1 cellular context compared by ENCODE assay signal in genomic region chr9:35658144-35658893, GRCh38.
A peak's percentile ranks its signal among the peaks of the same experiment; 100 is the strongest.
TF ChIP-seq lines count a peak whose summit lies in the region.

Gene CCDC107, plus strand, starts transcription at chr9:35658292. Its CDS starts 88 bp downstream, at chr9:35658380.

TF ChIP-seq in HepG2, 621 proteins besides CTCF, POLR2A, EP300 and RAD21 (continued from another document and continues in another):
- TF ChIP-seq ZNF646 (CRISPR knock-in tag; IDR thresholded peaks at IDR 0.05) = no peak
- TF ChIP-seq ISL2 (CRISPR knock-in tag; IDR thresholded peaks at IDR 0.05) = no peak; the same call in 1 of the 2 replicates
- peak; percentile 96 to 98 for TF ChIP-seq HMGXB4 (CRISPR knock-in tag; IDR thresholded peaks at IDR 0.05; ENCODE audit: borderline replicate concordance in 1 of 2, low read depth in 1 of 2)
- TF ChIP-seq ZNF777 (CRISPR knock-in tag; IDR thresholded peaks at IDR 0.05) = peak; percentile 52
- TF ChIP-seq ZNF710 (CRISPR knock-in tag; IDR thresholded peaks at IDR 0.05; ENCODE audit: borderline replicate concordance) = 0 out of 2 replicates have a peak, but pooled peaks have one; percentile 35
- TF ChIP-seq ZFP1 (CRISPR knock-in tag; IDR thresholded peaks at IDR 0.05) = no peak
- no peak for TF ChIP-seq NCOA5 (CRISPR knock-in tag; IDR thresholded peaks at IDR 0.05)
- TF ChIP-seq ZBTB43 (CRISPR knock-in tag; conservative IDR thresholded peaks at IDR 0.05) = no peak
- no peak for TF ChIP-seq GPBP1L1 (CRISPR knock-in tag; IDR thresholded peaks at IDR 0.05)
- TF ChIP-seq ZNF775 (CRISPR knock-in tag; IDR thresholded peaks at IDR 0.05; ENCODE audit: borderline replicate concordance) = no peak
- TF ChIP-seq ZNF513 (CRISPR knock-in tag; conservative IDR thresholded peaks at IDR 0.05) = no peak
- no peak for TF ChIP-seq MYNN (CRISPR knock-in tag; IDR thresholded peaks at IDR 0.05; ENCODE audit: low read depth)
- no peak for TF ChIP-seq ZNF142 (CRISPR knock-in tag; IDR thresholded peaks at IDR 0.05)
- TF ChIP-seq FUBP1 (CRISPR knock-in tag; IDR thresholded peaks at IDR 0.05; ENCODE audit: borderline replicate concordance) = no peak
- no peak for TF ChIP-seq TP53 (CRISPR knock-in tag; conservative IDR thresholded peaks at IDR 0.05)
- no peak for TF ChIP-seq GABPA (IDR thresholded peaks at IDR 0.05; ENCODE audit: low read depth, low read length)
- TF ChIP-seq GABPA (CRISPR knock-in tag; IDR thresholded peaks at IDR 0.05; ENCODE audit: low read depth) = 0 out of 2 replicates have a peak, but pooled peaks have one; percentile 10
- no peak for TF ChIP-seq ZNF143 (CRISPR knock-in tag; IDR thresholded peaks at IDR 0.05)
- peak; percentile 91; the same call in 1 of the 2 replicates for TF ChIP-seq SNAPC5 (CRISPR knock-in tag; IDR thresholded peaks at IDR 0.05; ENCODE audit: borderline replicate concordance)
- no peak for TF ChIP-seq NFYB (CRISPR knock-in tag; IDR thresholded peaks at IDR 0.05)
- TF ChIP-seq ZNF337 (CRISPR knock-in tag; IDR thresholded peaks at IDR 0.05; ENCODE audit: borderline replicate concordance, low read depth) = no peak; the same call in 1 of the 2 replicates
- TF ChIP-seq THAP7 (CRISPR knock-in tag; IDR thresholded peaks at IDR 0.05) = no peak
- peak; percentile 62 for TF ChIP-seq SRSF1 (optimal IDR thresholded peaks at IDR 0.05; ENCODE audit: low read depth, low read length)
- TF ChIP-seq ASH2L (IDR thresholded peaks at IDR 0.05; ENCODE audit: insufficient read length, low read depth, low read length) = no peak
- TF ChIP-seq RBFOX2 (IDR thresholded peaks at IDR 0.05; ENCODE audit: low read depth, low read length) = peak; percentile 97
- no peak for TF ChIP-seq ZFP37 (CRISPR knock-in tag; IDR thresholded peaks at IDR 0.05; ENCODE audit: borderline replicate concordance)
- 0 out of 2 replicates have a peak, but pooled peaks have one; percentile 14 for TF ChIP-seq ZNF263 (CRISPR knock-in tag; IDR thresholded peaks at IDR 0.05)
- 0 out of 2 replicates have a peak, but pooled peaks have one; percentile 53 for TF ChIP-seq ZFP36L1 (CRISPR knock-in tag; IDR thresholded peaks at IDR 0.05)
- no peak for TF ChIP-seq U2AF1 (optimal IDR thresholded peaks at IDR 0.05; ENCODE audit: low read depth, low read length)
- no peak for TF ChIP-seq ZNF383 (CRISPR knock-in tag; IDR thresholded peaks at IDR 0.05; ENCODE audit: borderline replicate concordance)
- peak; percentile 68 for TF ChIP-seq SALL1 (CRISPR knock-in tag; IDR thresholded peaks at IDR 0.05)
